8 cellular contexts compared by ENCODE assay signal in the genomic region with DNA sequence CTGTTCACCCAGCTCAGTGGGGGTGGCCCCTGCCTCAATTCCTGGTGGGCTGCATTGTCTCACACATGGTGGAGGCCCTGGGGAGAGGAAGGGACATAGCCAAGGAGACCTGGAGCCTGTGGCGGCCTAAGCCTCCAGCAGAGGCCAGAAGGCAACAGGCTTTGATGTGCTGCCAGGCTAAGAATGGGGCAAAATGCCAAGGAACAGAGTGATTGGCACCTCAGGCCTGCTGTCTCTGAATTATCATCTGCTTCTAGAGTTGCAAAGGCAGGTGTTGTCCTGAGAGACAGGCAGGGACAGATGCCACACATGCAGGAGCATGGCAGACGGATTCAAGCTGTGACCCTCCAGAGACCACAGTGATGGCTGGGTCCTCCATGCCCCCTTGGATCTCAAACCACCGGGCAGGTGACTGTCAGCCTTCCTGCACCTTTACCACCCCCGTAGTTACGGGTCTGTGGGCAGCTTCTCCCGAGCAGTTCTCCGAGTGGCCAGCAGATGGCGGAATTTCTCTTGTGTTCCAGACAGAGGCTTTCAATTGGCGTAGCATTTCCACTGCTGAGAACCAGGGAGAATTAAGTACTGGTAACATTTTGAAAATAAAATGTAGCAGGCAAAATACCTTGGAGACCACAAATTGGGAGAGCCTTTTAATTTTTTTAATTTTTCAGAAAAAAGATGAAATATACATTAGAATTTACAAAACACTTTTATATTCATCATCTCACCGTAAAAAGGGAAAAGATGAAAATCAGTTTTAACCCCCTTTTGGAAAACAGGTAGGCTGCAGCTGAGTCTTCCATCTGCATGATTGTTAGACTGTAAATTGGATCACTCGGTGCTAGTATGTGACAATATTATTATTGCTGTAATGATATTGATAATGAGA.
DNase-seq lines count a peak whose midpoint lies in the region.

No MANE protein-coding gene starts in this region.

- H3K4me1 ChIP-seq in HAP-1: no peaks in the 10 kb centered on the region

- no peaks in the 10 kb centered on the region for H3K36me3 Mint-ChIP-seq in activated naive CD4-positive, alpha-beta T cell treated with anti-CD3 and anti-CD28 coated beads for 36 hours (ENCODE audit: low read depth)

- no peaks in the 10 kb centered on the region for H3K9me3 ChIP-seq in HAP-1

- in situ Hi-C loops in HAP-1 (cut with MboI; ENCODE audit: low sequenced_read_pairs): loop anchor here (10.0 kb wide), 1 partner anchor 279 kb away; no protein-coding TSS in a partner anchor

- peak; percentile 57 for DNase-seq in ELR (ENCODE audit: low read depth)
- DNase-seq in HAP-1 (ENCODE audit: low spot score in 2 of 2): peak; percentile 71 to 91
- DNase-seq in NAMALWA (ENCODE audit: low spot score): peak; percentile 68
- peak; percentile 79 for DNase-seq in SK-N-DZ (ENCODE audit: low spot score)
- peak; percentile 94 for DNase-seq in activated naive CD4-positive, alpha-beta T cell treated with anti-CD3 and anti-CD28 coated beads for 36 hours
- peak; percentile 66 to 98 (median 94) for DNase-seq in head of caudate nucleus
- peak; percentile 93 for DNase-seq in posterior vena cava (ENCODE audit: low spot score)
- DNase-seq in ureter (ENCODE audit: low spot score): peak; percentile 87

- no peaks in the 10 kb centered on the region for H3K36me3 ChIP-seq in HAP-1 (replicated peaks)

- no peaks in the 10 kb centered on the region for H3K9me3 Mint-ChIP-seq in activated naive CD4-positive, alpha-beta T cell treated with anti-CD3 and anti-CD28 coated beads for 36 hours

- intact Hi-C loops in activated naive CD4-positive, alpha-beta T cell treated with anti-CD3 and anti-CD28 coated beads for 36 hours (cut with micrococcal nuclease): loop anchor here (1.0 to 10.0 kb wide), 6 partner anchors 234 to 1805 kb away; no protein-coding TSS in a partner anchor
- intact Hi-C loops in head of caudate nucleus (cut with DNase I) (loop anchor here (5.0 kb wide), 1 partner anchor 282 kb away; no protein-coding TSS in a partner anchor), posterior vena cava (cut with DNase I) (loop anchor here (5.0 to 10.0 kb wide), 2 partner anchors 279 to 282 kb away; no protein-coding TSS in a partner anchor)

- no peaks in the 10 kb centered on the region for H3K27me3 ChIP-seq in HAP-1 (ENCODE audit: low read depth)

- no peak overlapping the region for H3K4me3 Mint-ChIP-seq in activated naive CD4-positive, alpha-beta T cell treated with anti-CD3 and anti-CD28 coated beads for 36 hours

- no peaks in the 10 kb centered on the region for H3K27me3 Mint-ChIP-seq in activated naive CD4-positive, alpha-beta T cell treated with anti-CD3 and anti-CD28 coated beads for 36 hours (ENCODE audit: low read depth)

- no peak overlapping the region for H3K27ac Mint-ChIP-seq in activated naive CD4-positive, alpha-beta T cell treated with anti-CD3 and anti-CD28 coated beads for 36 hours

- no peak overlapping the region for H3K4me3 ChIP-seq in HAP-1

- CTCF ChIA-PET in activated naive CD4-positive, alpha-beta T cell treated with anti-CD3 and anti-CD28 coated beads for 36 hours (lab: Charles Lee): interaction anchor here (0.6 to 4.2 kb wide), 25 partner anchors 9 to 512 kb away, joined by 3 to 29 read pairs (median 4); no protein-coding TSS in a partner anchor

- peaks cover 5% of the 10 kb centered on the region for H3K4me1 Mint-ChIP-seq in activated naive CD4-positive, alpha-beta T cell treated with anti-CD3 and anti-CD28 coated beads for 36 hours (ENCODE audit: low read depth)
